ENCODE assay signal across 14 cellular contexts in genomic region chr16:30357085-30357714, GRCh38. TPM values are rescaled to one million over a fixed set of nuclear protein-coding genes. Genes with fewer than 3 reads are reported as not detected.
DNase-seq lines count a peak whose midpoint lies in the region; ATAC-seq and TF ChIP-seq lines count a peak whose summit lies in the region.
"Had no signal": no experiment of that assay in that cellular context is flagged by ENCODE, and none has a peak within 500 bp of the region (broad histone marks: within the 10 kb centered on the region; RNA-seq: fewer than 3 reads in every experiment).

No MANE protein-coding gene starts in this region.

- peaks cover 20% of the 10 kb centered on the region for H3K4me1 Mint-ChIP-seq in activated CD4-positive, alpha-beta T cell treated with anti-CD3 and anti-CD28 coated beads for 36 hours
- peaks cover 27% of the 10 kb centered on the region for H3K4me1 Mint-ChIP-seq in endothelial cell (ENCODE audit: unreplicated experiment)

- 72 to 84% methylated on average over 4 to 5 of the region's 5 CpGs for WGBS in lower leg skin, 2 donors

- H3K4me3 ChIP-seq in Panc1 (ENCODE audit: low read depth in 2 of 2, low read length in 2 of 2) (no peak overlapping the region), gastrocnemius medialis (no peak overlapping the region), lower leg skin (ENCODE audit: low read depth, poor library complexity, severe bottlenecking) (no peak overlapping the region)

- H3K4me1 ChIP-seq in Panc1 (ENCODE audit: control insufficient read depth, insufficient read depth, low read length): peaks cover 41% of the 10 kb centered on the region
- peaks cover 33 to 38% of the 10 kb centered on the region in 2 donors for H3K4me1 ChIP-seq in gastrocnemius medialis

- H3K9me3 Mint-ChIP-seq in activated CD4-positive, alpha-beta T cell treated with anti-CD3 and anti-CD28 coated beads for 36 hours (ENCODE audit: low read depth): no peaks in the 10 kb centered on the region
- no peaks in the 10 kb centered on the region for H3K9me3 Mint-ChIP-seq in endothelial cell (ENCODE audit: unreplicated experiment)

- H3K36me3 ChIP-seq in Panc1 (ENCODE audit: control insufficient read depth, insufficient read depth, low read length) (peaks cover 2% of the 10 kb centered on the region), gastrocnemius medialis (peaks cover 0 to 61% of the 10 kb centered on the region in 2 donors)

- POLR2A ChIA-PET in activated CD4-positive, alpha-beta T cell treated with anti-CD3 and anti-CD28 coated beads for 36 hours (lab: Charles Lee): interaction anchor here (0.7 to 1.0 kb wide), 3 partner anchors 13 to 276 kb away, joined by 3 to 5 read pairs (median 4); partner anchors contain the start of gene TBC1D10B
- POLR2A ChIA-PET in Panc1 (lab: Charles Lee): interaction anchor here (0.6 kb wide), 2 partner anchors 19 to 87 kb away, joined by 5 to 13 read pairs; no protein-coding TSS in a partner anchor

- peak overlapping the region; percentile 32 for H3K27ac Mint-ChIP-seq in activated CD4-positive, alpha-beta T cell treated with anti-CD3 and anti-CD28 coated beads for 36 hours
- H3K27ac Mint-ChIP-seq in endothelial cell (ENCODE audit: unreplicated experiment): peak overlapping the region; percentile 59

- TF ChIP-seq POLR2A in gastrocnemius medialis (IDR thresholded peaks at IDR 0.05) (no peak), lower leg skin (IDR thresholded peaks at IDR 0.05) (no peak)

- no peak overlapping the region for H3K4me3 Mint-ChIP-seq in activated CD4-positive, alpha-beta T cell treated with anti-CD3 and anti-CD28 coated beads for 36 hours
- H3K4me3 Mint-ChIP-seq in endothelial cell (ENCODE audit: unreplicated experiment): peak overlapping the region; percentile 63

- H3K9me3 ChIP-seq in Panc1 (ENCODE audit: control insufficient read depth, insufficient read depth, low read depth, low read length) (no peaks in the 10 kb centered on the region), gastrocnemius medialis (no peaks in the 10 kb centered on the region)

- H3K27ac ChIP-seq in Panc1 (ENCODE audit: low read length) (peak overlapping the region; percentile 99), gastrocnemius medialis (peak overlapping the region; percentile 92 to 97 (median 94))
- H3K27ac ChIP-seq: brain microvascular endothelial cell had no signal

- ATAC-seq in activated CD4-positive, alpha-beta T cell treated with anti-CD3 and anti-CD28 coated beads for 36 hours: no peak
- no peak for ATAC-seq in Panc1
- ATAC-seq in gastrocnemius medialis: no peak
- ATAC-seq: esophagus mucosa had no signal

- BruUV-seq in Panc1 (replicated peaks; lab: Mats Ljungman, UMichigan): no TSS peak

- no peaks in the 10 kb centered on the region for H3K27me3 ChIP-seq in Panc1 (ENCODE audit: control insufficient read depth, insufficient read depth, low read length)
- H3K27me3 ChIP-seq in gastrocnemius medialis: no peaks in the 10 kb centered on the region
- H3K27me3 ChIP-seq: brain microvascular endothelial cell had no signal

- in situ Hi-C loops in Panc1 (cut with HindIII; ENCODE audit: low pct_unique_long_range_greater_than_20kb, low sequenced_read_pairs) (no loop called here), gastrocnemius medialis (cut with MboI; ENCODE audit: low sequenced_read_pairs in 4 of 4) (loop anchor here in 2 of 4 donors (25.0 kb wide), 2 partner anchors 270 to 295 kb away; partner anchors contain the start of genes ALDOA (in 1 of the 2), PPP4C (in 1 of the 2), TBX6 (in 1 of the 2) and YPEL3 (in 1 of the 2))

- intact Hi-C loops in activated CD4-positive, alpha-beta T cell treated with anti-CD3 and anti-CD28 coated beads for 36 hours (cut with DNase I, micrococcal nuclease): no loop called here
- intact Hi-C loops in Panc1 (cut with micrococcal nuclease; ENCODE audit: unreplicated experiment) (no loop called here), gastrocnemius medialis (cut with DNase I; ENCODE audit: low total_unique reads) (loop anchor here (5.0 kb wide), 1 partner anchor 455 kb away; the partner anchor contains the start of gene ASPHD1), lower leg skin (cut with DNase I; ENCODE audit: low total_unique reads) (no loop called here)

- H3K27me3 Mint-ChIP-seq in activated CD4-positive, alpha-beta T cell treated with anti-CD3 and anti-CD28 coated beads for 36 hours: no peaks in the 10 kb centered on the region
- H3K27me3 Mint-ChIP-seq in endothelial cell (ENCODE audit: unreplicated experiment): peaks cover 34% of the 10 kb centered on the region

- no peak for TF ChIP-seq CTCF in Panc1 (IDR thresholded peaks at IDR 0.05)
- TF ChIP-seq CTCF in endothelial cell (IDR thresholded peaks at IDR 0.05; ENCODE audit: unreplicated experiment): no peak
- TF ChIP-seq CTCF in gastrocnemius medialis (IDR thresholded peaks at IDR 0.05 in 4 of 5, conservative IDR thresholded peaks at IDR 0.05 in 1 of 5): no peak
- TF ChIP-seq CTCF in lower leg skin (IDR thresholded peaks at IDR 0.05): no peak

- peaks cover 19% of the 10 kb centered on the region for H3K36me3 Mint-ChIP-seq in activated CD4-positive, alpha-beta T cell treated with anti-CD3 and anti-CD28 coated beads for 36 hours (ENCODE audit: low read depth)
- peaks cover 23% of the 10 kb centered on the region for H3K36me3 Mint-ChIP-seq in endothelial cell (ENCODE audit: low read depth, unreplicated experiment)

- CTCF ChIA-PET in activated CD4-positive, alpha-beta T cell treated with anti-CD3 and anti-CD28 coated beads for 36 hours (lab: Charles Lee): interaction anchor here (0.7 to 1.4 kb wide), 5 partner anchors 13 to 178 kb away, joined by 3 to 5 read pairs (median 3); partner anchors contain the start of genes SEPTIN1 and TBC1D10B
- CTCF ChIA-PET in Panc1 (lab: Charles Lee): interaction anchor here (1.5 kb wide), 1 partner anchor 265 kb away, joined by 3 read pairs; the partner anchor contains the start of gene TBX6

- DNase-seq in activated CD4-positive, alpha-beta T cell treated with anti-CD3 and anti-CD28 coated beads for 36 hours: no peak
- DNase-seq in activated CD4-positive, alpha-beta T cell treated with anti-CD3 and anti-CD28 coated beads, Interleukin-2, amount 50 U/mL, for 4 hours: no peak
- DNase-seq in Panc1 (ENCODE audit: low read depth, low spot score) (no peak), endothelial cell (ENCODE audit: low spot score) (no peak), gastrocnemius medialis (no peak), hippocampal formation (lab: John Stamatoyannopoulos, UW) (no peak), NCI-H2196 treated with DMSO at 0.1 percent for 48 hours (lab: John Stamatoyannopoulos, UW; ENCODE audit: unreplicated experiment) (no peak), lower leg skin (ENCODE audit: low spot score in 2 of 2) (no peak)
- DNase-seq: brain microvascular endothelial cell, GF-D8, NCI-H1092, NCI-H748 treated with DMSO at 0.1 percent for 48 hours had no signal

RNA-seq across cellular contexts. Expression of gene CD2BP2, which starts 2.1 kb away (rescaled TPM):
- 10 to 100 TPM; 42.3 to 51.8 TPM for total RNA-seq in activated CD4-positive, alpha-beta T cell treated with anti-CD3 and anti-CD28 coated beads for 36 hours
- total RNA-seq in Panc1 (2021; ENCODE audit: unreplicated experiment): 90.7 TPM
- 68.7 TPM for polyA plus RNA-seq in Panc1 (2012; ENCODE audit: insufficient read length)
- total RNA-seq in endothelial cell (ENCODE audit: unreplicated experiment): 77.2 TPM
- total RNA-seq in gastrocnemius medialis: 10 to 100 TPM; 33.4 to 53.8 (median 40.9) TPM
- total RNA-seq in lower leg skin: 10 to 100 TPM; 33.6 to 43.2 (median 38.5) TPM

RNA-seq across cellular contexts. Expression of gene TBC1D10B, which starts 13.1 kb away (rescaled TPM):
- total RNA-seq in activated CD4-positive, alpha-beta T cell treated with anti-CD3 and anti-CD28 coated beads for 36 hours: 10 to 100 TPM; 38.1 to 43.4 TPM
- total RNA-seq in Panc1 (2021; ENCODE audit: unreplicated experiment): 52.6 TPM
- 41.9 TPM for polyA plus RNA-seq in Panc1 (2012; ENCODE audit: insufficient read length)
- total RNA-seq in endothelial cell (ENCODE audit: unreplicated experiment): 62.4 TPM
- total RNA-seq in gastrocnemius medialis: 10 to 100 TPM; 35.3 to 52.6 (median 43.6) TPM
- 10 to 100 TPM; 33.2 to 51.8 (median 41.9) TPM for total RNA-seq in lower leg skin

RNA-seq across cellular contexts. Expression of gene MYL11, which starts 17.4 kb away (rescaled TPM):
- 1 to 10 TPM in 1 of 2 experiments, under 1 TPM in 1; 0.69 to 1.6 TPM for total RNA-seq in activated CD4-positive, alpha-beta T cell treated with anti-CD3 and anti-CD28 coated beads for 36 hours
- not detected for total RNA-seq in Panc1 (2021; ENCODE audit: unreplicated experiment)
- polyA plus RNA-seq in Panc1 (2012; ENCODE audit: insufficient read length): 1.2 TPM
- 0.85 TPM for total RNA-seq in endothelial cell (ENCODE audit: unreplicated experiment)
- total RNA-seq in gastrocnemius medialis: 1,000 to 10,000 TPM; 1,053 to 4,879 (median 1,942) TPM
- total RNA-seq in lower leg skin: 1 to 10 TPM in 1 of 4 donors, under 1 TPM in 1, not detected in 2; 0.79 to 2.1 TPM
- polyA plus RNA-seq: keratinocyte had no signal

RNA-seq across cellular contexts. Expression of gene SEPTIN1, which starts 25.2 kb away (rescaled TPM):
- total RNA-seq in activated CD4-positive, alpha-beta T cell treated with anti-CD3 and anti-CD28 coated beads for 36 hours: 100 to 1,000 TPM; 155 to 159 TPM
- total RNA-seq in Panc1 (2021; ENCODE audit: unreplicated experiment): 1.7 TPM
- 1.8 TPM for polyA plus RNA-seq in Panc1 (2012; ENCODE audit: insufficient read length)
- 1.6 TPM for total RNA-seq in endothelial cell (ENCODE audit: unreplicated experiment)
- total RNA-seq in gastrocnemius medialis: under 1 TPM in 1 of 4 donors, not detected in 3; 0.65 TPM
- total RNA-seq in lower leg skin: 1 to 10 TPM in 1 of 4 donors, under 1 TPM in 2, not detected in 1; 0.39 to 1.2 (median 0.91) TPM
- polyA plus RNA-seq: keratinocyte had no signal

RNA-seq across cellular contexts. Expression of gene ZNF48, which starts 38.0 kb away (rescaled TPM):
- 10 to 100 TPM; 10.6 to 11.0 TPM for total RNA-seq in activated CD4-positive, alpha-beta T cell treated with anti-CD3 and anti-CD28 coated beads for 36 hours
- total RNA-seq in Panc1 (2021; ENCODE audit: unreplicated experiment): 16.6 TPM
- 17.6 TPM for polyA plus RNA-seq in Panc1 (2012; ENCODE audit: insufficient read length)
- 40.4 TPM for total RNA-seq in endothelial cell (ENCODE audit: unreplicated experiment)
- total RNA-seq in gastrocnemius medialis: 10 to 100 TPM in 2 of 4 donors, 1 to 10 TPM in 2; 4.4 to 12.7 (median 8.7) TPM
- 10 to 100 TPM in 3 of 4 donors, 1 to 10 TPM in 1; 8.3 to 15.6 (median 10.5) TPM for total RNA-seq in lower leg skin

Comparison
In these comparisons a context has a peak if more than half of its experiments do, and no peak if none do; other contexts are left out.
1. RNA of gene MYL11, which starts 17.4 kb away (total RNA-seq): 1,053 to 4,879 TPM in gastrocnemius medialis; 0.69 to 1.6 TPM in activated CD4-positive, alpha-beta T cell treated with anti-CD3 and anti-CD28 coated beads for 36 hours, 0.85 TPM in endothelial cell (single experiment), 0.79 to 2.1 TPM in lower leg skin and not detected in Panc1 (single experiment); every median in the first group is over 100 times any median in the second.